ENCODE assay signal across 8 cellular contexts in the genomic region with DNA sequence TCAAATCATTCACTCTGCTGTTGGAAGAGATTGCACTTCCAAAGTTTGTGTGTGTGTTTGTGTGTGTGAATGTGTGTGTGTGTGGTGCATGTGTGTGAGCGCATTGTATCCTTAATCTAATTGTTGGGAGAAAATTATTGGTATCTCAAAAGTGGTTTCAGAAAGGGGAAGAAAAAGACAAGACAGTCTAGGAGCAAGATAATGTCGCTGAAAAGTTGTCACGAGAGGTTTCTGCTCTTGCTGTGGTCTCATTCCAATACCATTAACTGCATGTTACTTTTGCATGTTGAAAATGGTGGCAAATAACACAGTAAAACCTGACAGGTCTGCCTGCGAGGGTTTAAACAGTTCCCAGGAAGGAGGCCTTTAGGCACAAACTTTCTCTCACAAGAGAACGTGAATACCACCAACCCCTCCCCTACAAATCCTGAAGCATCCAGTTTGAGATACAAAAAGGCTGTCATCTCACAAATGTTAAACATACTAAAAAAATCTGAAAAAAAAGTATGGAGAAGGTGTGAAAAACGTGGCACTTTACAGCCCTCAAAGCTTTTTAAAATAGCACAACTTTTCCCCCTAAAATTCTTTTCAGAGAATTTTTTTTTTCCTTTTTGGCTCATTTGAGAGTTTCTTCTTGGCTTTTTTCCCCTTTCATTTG. TPM values are rescaled to one million over a fixed set of nuclear protein-coding genes. Genes with fewer than 3 reads are reported as not detected.
DNase-seq lines count a peak whose midpoint lies in the region; ATAC-seq and TF ChIP-seq lines count a peak whose summit lies in the region.

No MANE protein-coding gene starts in this region.

- intact Hi-C loops in left colon (cut with DNase I, micrococcal nuclease), result loop anchor here in 1 of 2 donors (10.0 kb wide), 1 partner anchor 1075 kb away; no protein-coding TSS in a partner anchor

- peak overlapping the region in 2 of 4 donors; percentile 2 to 70 for H3K4me3 ChIP-seq in tibial nerve

- 28 to 31% methylated on average over 6 of the region's 6 CpGs for WGBS in tibial nerve, 2 donors

- peak overlapping the region; percentile 96 for H3K27ac Mint-ChIP-seq in mesothelial cell of epicardium

- peaks cover 97% of the 10 kb centered on the region for H3K4me1 Mint-ChIP-seq in mesothelial cell of epicardium

- H3K4me3 Mint-ChIP-seq in mesothelial cell of epicardium, result peak overlapping the region; percentile 14

- DNase-seq in SIG-M5 treated with dmso at 0.1 percent for 504 hours (lab: John Stamatoyannopoulos, UW; ENCODE audit: unreplicated experiment) (peak; percentile 63), SIG-M5 (lab: John Stamatoyannopoulos, UW) (no peak), mesothelial cell of epicardium (ENCODE audit: low spot score in 2 of 2, unreplicated experiment in 2 of 2) (no peak), tibial nerve (ENCODE audit: low spot score in 2 of 2) (no peak), left colon (no peak), cerebellar nuclear complex (lab: John Stamatoyannopoulos, UW) (no peak)

- H3K9me3 Mint-ChIP-seq in mesothelial cell of epicardium, result no peaks in the 10 kb centered on the region

- H3K36me3 ChIP-seq in tibial nerve, result no peaks in the 10 kb centered on the region

- ATAC-seq in HG02642 (IDR thresholded peaks at IDR 0.05; ENCODE audit: poor library complexity, unreplicated experiment), result no peak
- no peak for ATAC-seq in left colon

- no peak for TF ChIP-seq CTCF in mesothelial cell of epicardium (IDR thresholded peaks at IDR 0.05; ENCODE audit: unreplicated experiment)
- TF ChIP-seq CTCF in tibial nerve (IDR thresholded peaks at IDR 0.05), result no peak

- TF ChIP-seq EP300 in tibial nerve (IDR thresholded peaks at IDR 0.05), result no peak

- TF ChIP-seq POLR2A in tibial nerve (IDR thresholded peaks at IDR 0.05), result no peak

- no peaks in the 10 kb centered on the region for H3K9me3 ChIP-seq in tibial nerve

- peaks cover 0 to 85% (median 36%) of the 10 kb centered on the region in 4 donors for H3K4me1 ChIP-seq in tibial nerve

- H3K27me3 Mint-ChIP-seq in mesothelial cell of epicardium (ENCODE audit: low read depth), result no peaks in the 10 kb centered on the region

- peak overlapping the region; percentile 99 for H3K27ac ChIP-seq in cingulate gyrus (ENCODE audit: low read depth, low read length)
- H3K27ac ChIP-seq in tibial nerve, result peak overlapping the region; percentile 96 to 100 (median 98)

- no peaks in the 10 kb centered on the region for H3K36me3 Mint-ChIP-seq in mesothelial cell of epicardium

- H3K27me3 ChIP-seq in tibial nerve, result no peaks in the 10 kb centered on the region

RNA-seq across cellular contexts. Expression of gene ZEB2, which starts 10.2 kb away (rescaled TPM):
- 105 to 111 TPM (median 110 TPM) in 3 replicates for total RNA-seq in mesothelial cell of epicardium
- 100 to 1,000 TPM; 148 to 290 (median 218) TPM for total RNA-seq in tibial nerve
- total RNA-seq in left colon, result 10 to 100 TPM; 15.4 to 41.1 TPM
